ENCODE assay signal across 8 cellular contexts in the genomic region with DNA sequence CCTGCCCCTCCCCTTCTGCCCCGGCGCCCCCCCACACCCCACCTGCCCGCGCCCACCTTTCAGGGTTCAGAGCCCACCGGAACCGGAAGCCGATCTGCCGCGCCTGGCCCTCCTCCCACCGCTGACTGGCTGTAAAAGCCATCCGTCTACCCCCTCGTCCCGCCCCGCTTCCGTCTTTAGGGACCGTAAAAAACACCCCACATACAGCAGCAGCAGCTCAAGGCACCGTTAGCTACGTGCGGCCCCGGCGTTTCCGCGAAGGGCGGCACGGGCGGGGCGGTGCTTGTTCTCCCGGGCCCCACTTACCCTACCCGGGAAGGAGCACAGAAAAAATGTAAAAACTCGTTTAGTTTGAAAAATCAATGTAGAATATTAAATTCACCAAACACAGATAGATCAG. TPM values are rescaled to one million over a fixed set of nuclear protein-coding genes. Genes with fewer than 3 reads are reported as not detected.
DNase-seq lines count a peak whose midpoint lies in the region; ATAC-seq and TF ChIP-seq lines count a peak whose summit lies in the region.

Gene MRPL28 (minus strand): TSS at position 96 of the 400 bp plus-strand sequence. CDS start 320 bp downstream, outside the sequence.

- DNase-seq in GM12865 (ENCODE audit: low read depth) (peak; percentile 97), NCI-H1694 treated with DMSO at 0.1 percent for 48 hours (lab: John Stamatoyannopoulos, UW) (peak; percentile 86), amniotic epithelial cell (ENCODE audit: low read depth) (peak; percentile 94), heart right ventricle (peak; percentile 93 to 96), posterior vena cava (ENCODE audit: low spot score) (peak; percentile 98), upper lobe of left lung (peak; percentile 96)

- no peaks in the 10 kb centered on the region for H3K27me3 Mint-ChIP-seq in T-helper 1 cell treated with Interleukin-12 subunit alpha and Interleukin-12 subunit beta and Interleukin-4 antibody, amounts not matched to agents 30 μg/mL and 1 μg/mL, for 36 hours (ENCODE audit: low read depth)

- H3K9me3 ChIP-seq in heart right ventricle: no peaks in the 10 kb centered on the region
- H3K9me3 ChIP-seq in upper lobe of left lung: no peaks in the 10 kb centered on the region

- peaks cover 9% of the 10 kb centered on the region for H3K4me1 Mint-ChIP-seq in T-helper 1 cell treated with Interleukin-12 subunit alpha and Interleukin-12 subunit beta and Interleukin-4 antibody, amounts not matched to agents 30 μg/mL and 1 μg/mL, for 36 hours (ENCODE audit: low read depth)

- no peak for TF ChIP-seq EP300 in upper lobe of left lung (IDR thresholded peaks at IDR 0.05)

- H3K4me3 ChIP-seq in GM12865 (ENCODE audit: low read depth, low read length): peak within 1 kb of the TSS; percentile 76
- peak within 1 kb of the TSS in 9 of 10 donors; percentile 33 to 57 (median 47) for H3K4me3 ChIP-seq in heart right ventricle
- peak within 1 kb of the TSS in 3 of 4 donors; percentile 54 to 60 (median 58) for H3K4me3 ChIP-seq in upper lobe of left lung

- no peaks in the 10 kb centered on the region for H3K9me3 Mint-ChIP-seq in T-helper 1 cell treated with Interleukin-12 subunit alpha and Interleukin-12 subunit beta and Interleukin-4 antibody, amounts not matched to agents 30 μg/mL and 1 μg/mL, for 36 hours

- peak in 1 of 4 donors; percentile 41 for TF ChIP-seq POLR2A in upper lobe of left lung (IDR thresholded peaks at IDR 0.05)

- H3K27ac ChIP-seq in heart right ventricle (peak within 1 kb of the TSS in 8 of 10 donors; percentile 29 to 82 (median 72)), upper lobe of left lung (peak within 1 kb of the TSS; percentile 63 to 81 (median 73))

- peak; percentile 88 for ATAC-seq in HG02852 (IDR thresholded peaks at IDR 0.05; ENCODE audit: unreplicated experiment)
- ATAC-seq in heart right ventricle: peak; percentile 91 to 97 (median 96)
- peak; percentile 93 to 97 for ATAC-seq in upper lobe of left lung (ENCODE audit: low FRiP score in 2 of 2)

- peak within 1 kb of the TSS; percentile 89 for H3K27ac Mint-ChIP-seq in T-helper 1 cell treated with Interleukin-12 subunit alpha and Interleukin-12 subunit beta and Interleukin-4 antibody, amounts not matched to agents 30 μg/mL and 1 μg/mL, for 36 hours

- TF ChIP-seq CTCF in GM12865 (IDR thresholded peaks at IDR 0.05; ENCODE audit: insufficient read depth, low read depth, low read length, missing control alignments) (no peak), heart right ventricle (IDR thresholded peaks at IDR 0.05) (no peak), upper lobe of left lung (IDR thresholded peaks at IDR 0.05) (no peak)

- H3K4me1 ChIP-seq in heart right ventricle (peaks cover 10 to 22% (median 15%) of the 10 kb centered on the region in 9 donors), upper lobe of left lung (peaks cover 11 to 23% (median 18%) of the 10 kb centered on the region in 4 donors)

- peaks cover 7% of the 10 kb centered on the region for H3K36me3 Mint-ChIP-seq in T-helper 1 cell treated with Interleukin-12 subunit alpha and Interleukin-12 subunit beta and Interleukin-4 antibody, amounts not matched to agents 30 μg/mL and 1 μg/mL, for 36 hours (ENCODE audit: low read depth)

- intact Hi-C loops in heart right ventricle (cut with DNase I): no loop called here
- intact Hi-C loops in posterior vena cava (cut with DNase I): no loop called here

- no peaks in the 10 kb centered on the region for H3K27me3 ChIP-seq in heart right ventricle
- H3K27me3 ChIP-seq in upper lobe of left lung: no peaks in the 10 kb centered on the region

- peak within 1 kb of the TSS; percentile 90 for H3K4me3 Mint-ChIP-seq in T-helper 1 cell treated with Interleukin-12 subunit alpha and Interleukin-12 subunit beta and Interleukin-4 antibody, amounts not matched to agents 30 μg/mL and 1 μg/mL, for 36 hours

- 0 to 1% methylated on average over 29 of the region's 30 CpGs for WGBS in heart right ventricle, 2 donors
- 0 to 1% methylated on average over 20 to 21 of the region's 30 CpGs for WGBS in upper lobe of left lung, 2 donors

- H3K36me3 ChIP-seq in heart right ventricle (peaks cover 0 to 75% (median 53%) of the 10 kb centered on the region in 9 donors), upper lobe of left lung (peaks cover 11 to 73% (median 59%) of the 10 kb centered on the region in 4 donors)

RNA-seq across cellular contexts. Expression of gene MRPL28, which starts in this region (rescaled TPM):
- 10 to 100 TPM; 64.9 to 78.6 (median 74.6) TPM for total RNA-seq in heart right ventricle
- polyA plus RNA-seq in heart right ventricle: 100 to 1,000 TPM; 134 to 169 TPM
- total RNA-seq in posterior vena cava: 10 to 100 TPM; 35.7 to 36.0 TPM
- 10 to 100 TPM; 48.8 to 83.9 (median 58.4) TPM for total RNA-seq in upper lobe of left lung

Comparison
In these comparisons a context has a peak if more than half of its experiments do, and no peak if none do; other contexts are left out.
1. Peak in every context shown above with its lines: DNase-seq, ATAC-seq, H3K4me3 ChIP-seq and H3K27ac ChIP-seq.